9 cellular contexts compared by ENCODE assay signal in the genomic region with DNA sequence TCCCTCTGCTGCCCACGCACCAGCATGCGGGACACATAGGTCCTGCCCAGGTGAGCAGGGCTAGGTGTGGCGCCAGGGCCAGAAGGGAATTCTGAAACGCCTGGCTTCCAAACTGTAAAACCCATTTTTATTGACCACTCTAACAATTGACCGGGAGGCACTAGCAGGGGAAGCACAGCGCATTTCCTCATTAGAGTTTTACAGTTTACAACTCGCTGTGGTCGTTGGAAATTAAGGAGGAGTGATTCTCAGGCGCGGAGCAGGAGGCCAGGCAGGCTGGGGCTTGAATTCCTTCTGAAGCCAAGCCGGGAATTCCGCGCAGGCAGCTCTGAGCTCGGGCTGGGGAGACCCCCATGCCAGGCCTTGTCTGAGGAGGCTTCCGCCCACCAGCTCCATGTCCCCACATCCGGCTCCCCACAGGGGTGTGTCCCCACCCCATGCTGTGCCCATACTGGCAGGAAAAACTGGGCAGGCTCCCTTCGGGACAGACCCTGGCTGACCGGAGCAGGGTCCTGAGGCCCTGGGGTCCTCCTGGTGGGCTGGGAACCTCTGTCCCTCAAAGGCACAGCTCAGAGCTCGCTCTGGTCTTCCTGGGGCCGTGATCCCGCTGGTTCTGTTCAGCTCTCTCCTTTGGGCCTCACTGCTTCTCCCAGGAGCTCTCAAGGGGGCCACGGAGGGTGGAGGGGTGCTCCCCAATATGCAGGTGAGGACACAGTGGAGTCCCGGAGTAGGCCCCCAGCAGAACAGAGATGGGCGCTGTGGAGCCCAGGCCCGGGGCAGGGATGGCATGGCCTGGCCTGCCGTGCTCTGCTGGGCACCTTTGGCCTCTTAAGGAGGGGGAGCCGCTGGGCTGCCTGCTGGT. TPM values are rescaled to one million over a fixed set of nuclear protein-coding genes. Genes with fewer than 3 reads are reported as not detected.
DNase-seq lines count a peak whose midpoint lies in the region; ATAC-seq, FAIRE-seq and TF ChIP-seq lines count a peak whose summit lies in the region.
"Had no signal": no experiment of that assay in that cellular context is flagged by ENCODE, and none has a peak within 500 bp of the region (broad histone marks: within the 10 kb centered on the region; RNA-seq: fewer than 3 reads in every experiment).

No MANE protein-coding gene starts in this region.

- FAIRE-seq in urothelium cell line (lab: Jason Lieb, UNC): no peak

- H3K27ac Mint-ChIP-seq in glutamatergic neuron (ENCODE audit: unreplicated experiment): peak overlapping the region; percentile 17
- peak overlapping the region; percentile 69 for H3K27ac Mint-ChIP-seq in progenitor cell of endocrine pancreas

- H3K27me3 Mint-ChIP-seq in glutamatergic neuron (ENCODE audit: unreplicated experiment): peaks cover 7% of the 10 kb centered on the region
- no peaks in the 10 kb centered on the region for H3K27me3 Mint-ChIP-seq in progenitor cell of endocrine pancreas

- H3K36me3 ChIP-seq in NT2/D1 (ENCODE audit: insufficient read depth, insufficient read length, low read length): peaks cover 4% of the 10 kb centered on the region

- no peaks in the 10 kb centered on the region for H3K9me3 ChIP-seq in NT2/D1 (ENCODE audit: insufficient read depth, low read length)

- DNase-seq in G401 (ENCODE audit: low spot score) (peak; percentile 22), NT2/D1 (ENCODE audit: low read depth, low spot score) (no peak), glutamatergic neuron (no peak), progenitor cell of endocrine pancreas (ENCODE audit: low spot score, unreplicated experiment) (peak; percentile 13), HK-2 (ENCODE audit: unreplicated experiment) (no peak), T-helper 9 cell (no peak), urothelium cell line (ENCODE audit: low spot score) (no peak)
- DNase-seq: cortex of kidney had no signal

- no peak for TF ChIP-seq CTCF in glutamatergic neuron (IDR thresholded peaks at IDR 0.05; ENCODE audit: partially characterized antibody, unreplicated experiment)
- no peak for TF ChIP-seq CTCF in progenitor cell of endocrine pancreas (IDR thresholded peaks at IDR 0.05; ENCODE audit: unreplicated experiment)

- peaks cover 14% of the 10 kb centered on the region for H3K4me1 Mint-ChIP-seq in glutamatergic neuron (ENCODE audit: low read depth, unreplicated experiment)
- H3K4me1 Mint-ChIP-seq in progenitor cell of endocrine pancreas (ENCODE audit: low read depth): peaks cover 36% of the 10 kb centered on the region

- H3K36me3 Mint-ChIP-seq in glutamatergic neuron (ENCODE audit: unreplicated experiment): no peaks in the 10 kb centered on the region
- H3K36me3 Mint-ChIP-seq in progenitor cell of endocrine pancreas (ENCODE audit: insufficient read depth): no peaks in the 10 kb centered on the region

- peak overlapping the region; percentile 56 for H3K4me3 ChIP-seq in NT2/D1 (ENCODE audit: insufficient read length, low read depth)

- H3K27me3 ChIP-seq in NT2/D1 (ENCODE audit: insufficient read depth, insufficient read length): peaks cover 20% of the 10 kb centered on the region

- peak overlapping the region; percentile 70 for H3K9ac ChIP-seq in NT2/D1 (ENCODE audit: insufficient read length, low read depth)

- in situ Hi-C loops in G401 (cut with HindIII; ENCODE audit: low sequenced_read_pairs): no loop called here

- H3K9me3 Mint-ChIP-seq in glutamatergic neuron (ENCODE audit: unreplicated experiment): peaks cover 3% of the 10 kb centered on the region
- no peaks in the 10 kb centered on the region for H3K9me3 Mint-ChIP-seq in progenitor cell of endocrine pancreas (ENCODE audit: low read depth)

- peaks cover 58% of the 10 kb centered on the region for H3K4me1 ChIP-seq in NT2/D1 (ENCODE audit: insufficient read depth, insufficient read length)

- no peak for ATAC-seq in HG02610 (IDR thresholded peaks at IDR 0.05; ENCODE audit: unreplicated experiment)

- H3K4me3 Mint-ChIP-seq in glutamatergic neuron (ENCODE audit: unreplicated experiment) (peak overlapping the region; percentile 67), progenitor cell of endocrine pancreas (ENCODE audit: low read depth) (peak overlapping the region; percentile 31)

RNA-seq across cellular contexts. Expression of a gene that starts 1.2 kb away (rescaled TPM):
- 6.3 and 6.7 TPM in 2 replicates for total RNA-seq in G401 (2014; rRNA removed; shearing (Covaris generic))
- total RNA-seq in glutamatergic neuron (ENCODE audit: unreplicated experiment) (15.2 TPM), progenitor cell of endocrine pancreas (24.0 and 27.1 TPM in 2 replicates)

RNA-seq across cellular contexts. Expression of a gene that starts 25.7 kb away (rescaled TPM):
- 38.2 and 41.7 TPM in 2 replicates for total RNA-seq in G401 (2014; rRNA removed; shearing (Covaris generic))
- total RNA-seq in glutamatergic neuron (ENCODE audit: unreplicated experiment) (1.5 TPM), progenitor cell of endocrine pancreas (8.0 and 8.5 TPM in 2 replicates)

RNA-seq across cellular contexts. Expression of a gene that starts 48.1 kb away (rescaled TPM):
- 93.6 and 118 TPM in 2 replicates for total RNA-seq in G401 (2014; rRNA removed; shearing (Covaris generic))
- total RNA-seq in glutamatergic neuron (ENCODE audit: unreplicated experiment): 48.5 TPM
- total RNA-seq in progenitor cell of endocrine pancreas: 62.3 and 63.3 TPM in 2 replicates

RNA-seq across cellular contexts. Expression of a gene that starts 52.2 kb away (rescaled TPM):
- total RNA-seq in G401 (2014; rRNA removed; shearing (Covaris generic)): not detected in 2 replicates
- not detected for total RNA-seq in glutamatergic neuron (ENCODE audit: unreplicated experiment)
- not detected in 2 replicates for total RNA-seq in progenitor cell of endocrine pancreas

Comparison
In these comparisons a context has a peak if more than half of its experiments do, and no peak if none do; other contexts are left out.
1. DNase-seq: peak in G401 (single experiment) and progenitor cell of endocrine pancreas (single experiment); none in NT2/D1 (single experiment), glutamatergic neuron (single experiment), HK-2 (single experiment), T-helper 9 cell (single experiment) and urothelium cell line (single experiment).